ENCODE assay signal across 9 cellular contexts in the genomic region with DNA sequence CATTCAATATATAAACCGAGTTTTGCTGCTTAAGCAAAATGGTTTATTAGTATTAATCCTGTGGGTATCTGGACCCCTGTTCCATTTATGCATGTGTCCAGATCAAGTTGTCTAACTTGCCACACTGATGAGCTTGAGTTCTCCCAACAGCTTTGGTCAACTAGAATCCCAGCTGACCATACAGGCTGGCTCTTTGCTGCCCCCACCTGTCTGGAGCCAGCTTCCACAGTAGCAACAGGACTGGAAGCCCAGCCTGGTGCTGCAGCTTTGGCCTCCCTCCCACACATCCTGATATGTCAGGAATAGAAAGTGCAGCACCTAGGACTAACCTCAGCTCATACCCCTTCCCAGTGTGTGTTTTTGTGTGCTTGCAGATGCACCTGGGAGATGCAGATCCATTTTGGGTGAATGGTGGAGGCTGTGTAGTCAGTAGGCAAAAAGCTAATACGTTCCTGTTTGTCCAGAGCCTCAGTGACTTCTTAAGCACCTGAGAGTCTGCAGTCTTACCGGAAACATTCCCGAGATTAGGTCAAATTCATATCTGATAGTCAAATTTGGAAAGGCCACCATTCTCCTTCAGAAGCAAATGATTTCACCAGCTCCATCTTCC. TPM values are rescaled to one million over a fixed set of nuclear protein-coding genes. Genes with fewer than 3 reads are reported as not detected.
A peak's percentile ranks its signal among the peaks of the same experiment; 100 is the strongest.
DNase-seq lines count a peak whose midpoint lies in the region; ATAC-seq lines count a peak whose summit lies in the region.
"Had no signal": no experiment of that assay in that cellular context is flagged by ENCODE, and none has a peak within 500 bp of the region (broad histone marks: within the 10 kb centered on the region; RNA-seq: fewer than 3 reads in every experiment).

No MANE protein-coding gene starts in this region.

- DNase-seq in DMS 273 (lab: John Stamatoyannopoulos, UW; ENCODE audit: unreplicated experiment): peak; percentile 62
- DNase-seq in DMS 273 treated with DMSO at 0.1 percent for 48 hours (lab: John Stamatoyannopoulos, UW): no peak
- DNase-seq in KBM-7: peak; percentile 65
- peak; percentile 46 to 75 for DNase-seq in SJCRH30
- peak; percentile 49 for DNase-seq in myocyte (ENCODE audit: low read depth)
- DNase-seq in immature natural killer cell: no peak

- no peak overlapping the region for H3K27ac Mint-ChIP-seq in immature natural killer cell

- no peaks in the 10 kb centered on the region for H3K36me3 ChIP-seq in SJCRH30

- no peaks in the 10 kb centered on the region for H3K27me3 ChIP-seq in SJCRH30

- H3K4me1 ChIP-seq in SJCRH30: no peaks in the 10 kb centered on the region

- H3K4me3 ChIP-seq in SJCRH30: no peak overlapping the region

- no peaks in the 10 kb centered on the region for H3K9me3 Mint-ChIP-seq in immature natural killer cell
- H3K9me3 Mint-ChIP-seq: stimulated activated naive CD8-positive, alpha-beta T cell treated with anti-CD3 and anti-CD28 coated beads, Interleukin-15, Interleukin-2, amounts not matched to agents 100 ng/mL and 50 ng/mL, for 24 hours had no signal

- no peak overlapping the region for H3K27ac ChIP-seq in SJCRH30

- peaks cover 0 to 2% (median 1%) of the 10 kb centered on the region in 3 donors for H3K27me3 Mint-ChIP-seq in immature natural killer cell (ENCODE audit: low read depth in 3 of 3)

- ATAC-seq in GM21367 (IDR thresholded peaks at IDR 0.05; ENCODE audit: unreplicated experiment): peak; percentile 86
- peak; percentile 68 for ATAC-seq in esophagus mucosa

- no peaks in the 10 kb centered on the region for H3K36me3 Mint-ChIP-seq in immature natural killer cell

- in situ Hi-C loops in KBM-7 (cut with MboI; ENCODE audit: low pct_unique_long_range_greater_than_20kb, low sequenced_read_pairs): no loop called here

- no peaks in the 10 kb centered on the region for H3K9me3 ChIP-seq in SJCRH30 (replicated peaks)

- no peak overlapping the region for H3K4me3 Mint-ChIP-seq in immature natural killer cell
- H3K4me3 Mint-ChIP-seq: stimulated activated naive CD8-positive, alpha-beta T cell treated with anti-CD3 and anti-CD28 coated beads, Interleukin-15, Interleukin-2, amounts not matched to agents 100 ng/mL and 50 ng/mL, for 24 hours had no signal

- H3K4me1 Mint-ChIP-seq in immature natural killer cell: no peaks in the 10 kb centered on the region

RNA-seq across cellular contexts. Expression of a gene that starts 40.9 kb away (rescaled TPM):
- 5.9 and 6.0 TPM in 2 replicates for total RNA-seq in SJCRH30 (2014; rRNA removed; shearing (Covaris generic))
- total RNA-seq in esophagus mucosa (0.24 TPM), myocyte (0.21 and 0.29 TPM in 2 replicates)
- polyA plus RNA-seq in myocyte (2012): 1.5 TPM
- polyA plus RNA-seq in immature natural killer cell: 1 to 10 TPM; 2.5 to 3.9 (median 3.8) TPM

Comparison
In these comparisons a context has a peak if more than half of its experiments do, and no peak if none do; other contexts are left out.
1. DNase-seq: peak in DMS 273 (single experiment), KBM-7 (single experiment), SJCRH30 (2 of 2) and myocyte (single experiment); none in DMS 273 treated with DMSO at 0.1 percent for 48 hours (single experiment) and immature natural killer cell (0 of 3).